Comparison of ENCODE assay signal across 1 cellular context in genomic region chr3:48561045-48561736, GRCh38.
A peak's percentile ranks its signal among the peaks of the same experiment; 100 is the strongest.
TF ChIP-seq lines count a peak whose summit lies in the region.

No MANE protein-coding gene starts in this region.

TF ChIP-seq in GM12878, 131 proteins besides CTCF, POLR2A, EP300 and RAD21:
- TF ChIP-seq EGR1 (IDR thresholded peaks at IDR 0.05; ENCODE audit: borderline replicate concordance in 1 of 2, low read depth in 2 of 2, low read length in 2 of 2) (peak in 1 of 2 experiments; percentile 49; a peak in 1 of 3 replicates), RELA (IDR thresholded peaks at IDR 0.05; ENCODE audit: borderline replicate concordance, partially characterized antibody) (no peak), BHLHE40 (IDR thresholded peaks at IDR 0.05; ENCODE audit: borderline replicate concordance in 1 of 2, low read depth in 2 of 2, low read length in 1 of 2) (peak in 1 of 2 experiments; percentile 23; a peak in 1 of 4 replicates)
